ENCODE assay signal across 24 cellular contexts in the genomic region with DNA sequence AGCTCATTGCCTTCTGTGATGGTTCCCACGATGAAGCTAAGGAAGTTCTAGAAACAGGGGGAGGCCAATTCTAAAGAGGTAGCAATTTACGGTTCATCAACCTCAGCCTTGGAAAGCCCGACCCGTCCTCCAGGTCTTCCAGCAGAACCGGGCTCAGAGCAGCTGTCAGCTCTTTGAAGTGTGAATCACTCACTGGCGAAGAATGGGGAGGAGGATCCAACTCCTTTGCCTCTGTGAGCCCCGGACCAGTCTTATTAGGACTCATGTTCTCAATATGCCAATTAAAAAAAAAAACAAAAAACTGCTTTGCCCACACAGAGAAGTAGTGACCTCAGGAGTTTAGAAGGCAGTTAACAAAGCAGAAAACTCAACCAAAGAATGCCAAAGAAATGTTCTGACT. TPM values are rescaled to one million over a fixed set of nuclear protein-coding genes. Genes with fewer than 3 reads are reported as not detected.
DNase-seq lines count a peak whose midpoint lies in the region; ATAC-seq and TF ChIP-seq lines count a peak whose summit lies in the region.
"Had no signal": no experiment of that assay in that cellular context is flagged by ENCODE, and none has a peak within 500 bp of the region (broad histone marks: within the 10 kb centered on the region; RNA-seq: fewer than 3 reads in every experiment).

No MANE protein-coding gene starts in this region.

- intact Hi-C loops in Right ventricle myocardium superior (cut with DNase I), result no loop called here
- intact Hi-C loops in lower lobe of right lung (cut with DNase I), result no loop called here

- no peaks in the 10 kb centered on the region for H3K9me3 Mint-ChIP-seq in nephron progenitor cell
- H3K9me3 Mint-ChIP-seq: CD4-positive, alpha-beta memory T cell had no signal

- TF ChIP-seq CTCF in right atrium auricular region (IDR thresholded peaks at IDR 0.05), result no peak
- no peak for TF ChIP-seq CTCF in nephron progenitor cell (IDR thresholded peaks at IDR 0.05)
- TF ChIP-seq CTCF in lower lobe of right lung (IDR thresholded peaks at IDR 0.05), result no peak

- no peaks in the 10 kb centered on the region for H3K4me1 ChIP-seq in right atrium auricular region
- no peaks in the 10 kb centered on the region for H3K4me1 ChIP-seq in lower lobe of right lung
- H3K4me1 ChIP-seq: BLaER1 treated with 17β-estradiol and CSF1 and Interleukin-3, amounts not matched to agents 10 nM and 100 nM; Caco-2 had no signal

- H3K9me3 ChIP-seq in right atrium auricular region (no peaks in the 10 kb centered on the region), lower lobe of right lung (no peaks in the 10 kb centered on the region)
- H3K9me3 ChIP-seq: BLaER1 treated with 17β-estradiol and CSF1 and Interleukin-3, amounts not matched to agents 10 nM and 100 nM; Caco-2 had no signal

- peak; percentile 45 for ATAC-seq in Right ventricle myocardium superior (ENCODE audit: poor library complexity)
- ATAC-seq in lower lobe of right lung, result no peak
- no peak for ATAC-seq in GM19023 (IDR thresholded peaks at IDR 0.05; ENCODE audit: unreplicated experiment)

- H3K27me3 Mint-ChIP-seq in nephron progenitor cell (ENCODE audit: low read depth, poor library complexity), result peaks cover 2% of the 10 kb centered on the region
- H3K27me3 Mint-ChIP-seq: CD4-positive, alpha-beta memory T cell had no signal

- no peak overlapping the region for H3K4me3 ChIP-seq in right atrium auricular region
- no peak overlapping the region for H3K4me3 ChIP-seq in lower lobe of right lung
- H3K4me3 ChIP-seq: BLaER1 treated with 17β-estradiol and CSF1 and Interleukin-3, amounts not matched to agents 10 nM and 100 nM; SK-N-MC had no signal

- peaks cover 10% of the 10 kb centered on the region for H3K4me1 Mint-ChIP-seq in nephron progenitor cell

- no peak for DNase-seq in Right ventricle myocardium superior
- DNase-seq in right atrium auricular region (ENCODE audit: low spot score), result no peak
- DNase-seq in glomerular visceral epithelial cell (ENCODE audit: extremely low spot score), result peak; percentile 37
- DNase-seq in nephron progenitor cell, result peak; percentile 9
- DNase-seq in lower lobe of right lung, result no peak
- DNase-seq in GDM1 (lab: John Stamatoyannopoulos, UW), result no peak
- DNase-seq: 8988T; Caco-2; CD4-positive, alpha-beta memory T cell; DMS153; Karpas-422; NCI-H1417; NCI-H1694 treated with DMSO at 0.1 percent for 48 hours; NCI-H2081 treated with DMSO at 0.1 percent for 48 hours; NCI-H2171 treated with DMSO at 0.1 percent for 48 hours; NCI-H446; NCI-H526 treated with DMSO at 0.1 percent for 48 hours; SHP77 had no signal

- H3K27ac Mint-ChIP-seq in nephron progenitor cell, result no peak overlapping the region

- H3K36me3 ChIP-seq in right atrium auricular region (no peaks in the 10 kb centered on the region), lower lobe of right lung (peaks cover 7% of the 10 kb centered on the region)

- H3K27ac ChIP-seq in right atrium auricular region, result no peak overlapping the region
- H3K27ac ChIP-seq in lower lobe of right lung, result no peak overlapping the region
- H3K27ac ChIP-seq: BLaER1 treated with 17β-estradiol and CSF1 and Interleukin-3, amounts not matched to agents 10 nM and 100 nM; SK-N-MC had no signal

- peaks cover 44% of the 10 kb centered on the region for H3K36me3 Mint-ChIP-seq in nephron progenitor cell (ENCODE audit: low read depth)

- no peaks in the 10 kb centered on the region for H3K27me3 ChIP-seq in right atrium auricular region
- H3K27me3 ChIP-seq in lower lobe of right lung (ENCODE audit: low read depth), result no peaks in the 10 kb centered on the region
- H3K27me3 ChIP-seq: BLaER1 treated with 17β-estradiol and CSF1 and Interleukin-3, amounts not matched to agents 10 nM and 100 nM had no signal

- no peak overlapping the region for H3K4me3 Mint-ChIP-seq in nephron progenitor cell
- H3K4me3 Mint-ChIP-seq: CD4-positive, alpha-beta memory T cell had no signal

RNA-seq across cellular contexts. Expression of a gene that starts 31.4 kb away (rescaled TPM):
- total RNA-seq in Right ventricle myocardium superior (62.8 TPM), right atrium auricular region (10 to 100 TPM; 38.8 to 60.8 TPM), lower lobe of right lung (57.8 TPM)

RNA-seq across cellular contexts. Expression of a gene that starts 32.2 kb away (rescaled TPM):
- total RNA-seq in Right ventricle myocardium superior (0.38 TPM), right atrium auricular region (1 to 10 TPM in 1 of 2 donors, not detected in 1; 1.1 TPM), lower lobe of right lung (11.0 TPM)
- total RNA-seq: Caco-2; CD4-positive, alpha-beta memory T cell; H4; MCF 10A; RPMI7951 had no signal

Comparison
In these comparisons a context has a peak if more than half of its experiments do, and no peak if none do; other contexts are left out.
1. DNase-seq: peak in glomerular visceral epithelial cell (single experiment) and nephron progenitor cell (single experiment); none in Right ventricle myocardium superior (single experiment), right atrium auricular region (single experiment), lower lobe of right lung (single experiment) and GDM1 (single experiment).